Comparison of ENCODE assay signal across 18 cellular contexts in genomic region chr11:10263929-10264328, GRCh38. TPM values are rescaled to one million over a fixed set of nuclear protein-coding genes. Genes with fewer than 3 reads are reported as not detected.
DNase-seq lines count a peak whose midpoint lies in the region; ATAC-seq, FAIRE-seq and TF ChIP-seq lines count a peak whose summit lies in the region.
"Had no signal": no experiment of that assay in that cellular context is flagged by ENCODE, and none has a peak within 500 bp of the region (broad histone marks: within the 10 kb centered on the region; RNA-seq: fewer than 3 reads in every experiment).

No MANE protein-coding gene starts in this region.

- DNase-seq in A673 (ENCODE audit: low spot score) (peak; percentile 37), GM23248 (peak; percentile 81), astrocyte of the cerebellum (ENCODE audit: low read depth) (peak; percentile 18), keratinocyte (ENCODE audit: low read depth, low spot score) (peak; percentile 21), NCI-H748 treated with DMSO at 0.1 percent for 48 hours (lab: John Stamatoyannopoulos, UW) (no peak), erythroblast (lab: John Stamatoyannopoulos, UW) (no peak)
- DNase-seq in stimulated activated CD4-positive, alpha-beta T cell treated with anti-CD3 and anti-CD28 coated beads, Interleukin-4, amount 100 ng/mL, for 4 hours = no peak
- DNase-seq: activated CD4-positive, CD25-positive, alpha-beta regulatory T cell treated with anti-CD3 and anti-CD28 coated beads, Interleukin-2, amount 50 U/mL, for 72 hours; activated CD8-positive, alpha-beta memory T cell treated with anti-CD3 and anti-CD28 coated beads, Interleukin-2, amount 50 U/mL, for 48 hours; activated naive CD4-positive, alpha-beta T cell treated with anti-CD3 and anti-CD28 coated beads, Interleukin-2, amount 10 ng/mL, durations not matched to agents 7 days and 5 days; hypothalamus; naive thymus-derived CD4-positive, alpha-beta T cell; NCI-H1105 treated with DMSO at 0.1 percent for 48 hours; NK-92 treated with Interleukin-12 subunit alpha and Interleukin-12 subunit beta, amount 100 ng/mL, for 24 hours; SIG-M5; substantia nigra had no signal

- peak; percentile 29 for FAIRE-seq in keratinocyte (lab: Jason Lieb, UNC)
- FAIRE-seq: K562 had no signal

- H3K27me3 ChIP-seq in A673 (replicated peaks; ENCODE audit: insufficient read depth, low read depth, low read length, poor library complexity) (no peaks in the 10 kb centered on the region), GM23248 (replicated peaks; ENCODE audit: insufficient read depth) (no peaks in the 10 kb centered on the region), keratinocyte (ENCODE audit: control insufficient read depth, extremely low read depth, insufficient read depth, low read length) (no peaks in the 10 kb centered on the region)

- no peaks in the 10 kb centered on the region for H3K9me1 ChIP-seq in keratinocyte (ENCODE audit: control insufficient read depth, extremely low read depth, insufficient read depth, low read length)

- no peaks in the 10 kb centered on the region for H3K36me3 ChIP-seq in A673 (ENCODE audit: insufficient read depth, low read length, poor library complexity, severe bottlenecking)
- H3K36me3 ChIP-seq in GM23248 (ENCODE audit: low read depth) = no peaks in the 10 kb centered on the region
- H3K36me3 ChIP-seq in keratinocyte (ENCODE audit: control insufficient read depth in 2 of 2, extremely low read depth in 1 of 2, insufficient read depth in 2 of 2, low read length in 2 of 2) = no peaks in the 10 kb centered on the region

- CTCF ChIA-PET in A673 (lab: Charles Lee) = no interaction called here

- in situ Hi-C loops in GM23248 (cut with MboI) = no loop called here
- in situ Hi-C loops in astrocyte of the cerebellum (cut with HindIII; ENCODE audit: low sequenced_read_pairs) = no loop called here

- H3K9me2 ChIP-seq in GM23248 (ENCODE audit: insufficient read depth) = no peaks in the 10 kb centered on the region

- POLR2A ChIA-PET in A673 (lab: Charles Lee; ENCODE audit: low non-redundant PET) = no interaction called here

- intact Hi-C loops in A673 (cut with micrococcal nuclease; ENCODE audit: unreplicated experiment) = no loop called here

- H2AFZ ChIP-seq in GM23248 = no peak overlapping the region
- H2AFZ ChIP-seq in keratinocyte (ENCODE audit: control insufficient read depth, low read length) = no peak overlapping the region

- H3K79me2 ChIP-seq in GM23248 (ENCODE audit: insufficient read depth) (peaks cover 91% of the 10 kb centered on the region), keratinocyte (ENCODE audit: control insufficient read depth, insufficient read depth, low read length) (peaks cover 16% of the 10 kb centered on the region)

- H3K9me3 ChIP-seq in A673 (ENCODE audit: low read depth, low read length, poor library complexity, severe bottlenecking) (no peaks in the 10 kb centered on the region), GM23248 (ENCODE audit: low read depth) (no peaks in the 10 kb centered on the region), keratinocyte (ENCODE audit: control insufficient read depth, low read depth, low read length) (no peaks in the 10 kb centered on the region)

- dilution Hi-C loops in keratinocyte (cut with MboI; ENCODE audit: extremely low pct_ligation_motif_present, low sequenced_read_pairs) = no loop called here

- ATAC-seq in GM18505 (IDR thresholded peaks at IDR 0.05; ENCODE audit: unreplicated experiment) = no peak
- ATAC-seq: K562; naive thymus-derived CD4-positive, alpha-beta T cell had no signal

- H3K4me2 ChIP-seq in GM23248 (ENCODE audit: unreplicated experiment) (peak overlapping the region; percentile 39), keratinocyte (ENCODE audit: control insufficient read depth, extremely low read depth, insufficient read depth, low read depth, low read length) (no peak overlapping the region)

- no peak overlapping the region for H3K27ac ChIP-seq in A673 (ENCODE audit: low read depth, low read length, poor library complexity, severe bottlenecking)
- peak overlapping the region; percentile 37 for H3K27ac ChIP-seq in GM23248
- H3K27ac ChIP-seq in keratinocyte (ENCODE audit: control insufficient read depth, insufficient read depth, low read length) = no peak overlapping the region

- H3K4me3 ChIP-seq in A673 (ENCODE audit: low read depth, low read length, poor library complexity, severe bottlenecking) (no peak overlapping the region), GM23248 (0 out of 2 replicates have a peak overlapping the region, but pooled peaks have one; percentile 22), astrocyte of the cerebellum (ENCODE audit: low read depth, low read length) (no peak overlapping the region), keratinocyte (ENCODE audit: control insufficient read depth in 2 of 3, extremely low read depth in 1 of 3, insufficient read depth in 2 of 3, low read depth in 1 of 3, low read length in 3 of 3) (no peak overlapping the region)
- H3K4me3 ChIP-seq: K562 had no signal

- TF ChIP-seq POLR2A in erythroblast (IDR thresholded peaks at IDR 0.05; ENCODE audit: low read length) = no peak
- TF ChIP-seq POLR2A in GM18505 (IDR thresholded peaks at IDR 0.05; ENCODE audit: borderline replicate concordance, extremely low read depth, insufficient read depth, insufficient read length) = no peak

- peaks cover 5% of the 10 kb centered on the region for H3K4me1 ChIP-seq in A673 (ENCODE audit: insufficient read depth, low read length, poor library complexity, severe bottlenecking)
- H3K4me1 ChIP-seq in GM23248 (ENCODE audit: insufficient read depth) = peaks cover 43% of the 10 kb centered on the region
- H3K4me1 ChIP-seq in keratinocyte (ENCODE audit: control insufficient read depth, extremely low read depth, insufficient read depth, low read length) = peaks cover 20% of the 10 kb centered on the region

- H3K9ac ChIP-seq in GM23248 (no peak overlapping the region), keratinocyte (ENCODE audit: control insufficient read depth, extremely low read depth, insufficient read depth, low read length) (no peak overlapping the region)

- no TSS peak for BruUV-seq in A673 (replicated peaks; lab: Mats Ljungman, UMichigan)

- H4K20me1 ChIP-seq in GM23248 (ENCODE audit: insufficient read depth) (no peaks in the 10 kb centered on the region), keratinocyte (ENCODE audit: control insufficient read depth, extremely low read depth, insufficient read depth, low read length) (no peaks in the 10 kb centered on the region)

- H3F3A ChIP-seq in GM23248 (ENCODE audit: insufficient read depth) = peaks cover 10% of the 10 kb centered on the region

- no peak for TF ChIP-seq CTCF in A673 (conservative IDR thresholded peaks at IDR 0.05; ENCODE audit: low read depth, low read length)
- TF ChIP-seq CTCF in astrocyte of the cerebellum (IDR thresholded peaks at IDR 0.05; ENCODE audit: low read depth, low read length, missing control alignments) = no peak
- no peak for TF ChIP-seq CTCF in keratinocyte (optimal IDR thresholded peaks at IDR 0.05 in 1 of 3, IDR thresholded peaks at IDR 0.05 in 1 of 3, conservative IDR thresholded peaks at IDR 0.05 in 1 of 3; ENCODE audit: extremely low read depth in 1 of 3, insufficient read depth in 2 of 3, low read length in 3 of 3)

RNA-seq across cellular contexts. Expression of gene SBF2, which starts 30.1 kb away (rescaled TPM):
- 24.7 and 31.8 TPM in 2 replicates for total RNA-seq in A673 (2021)
- 32.7 and 42.7 TPM in 2 replicates for total RNA-seq in GM23248 (2014; rRNA removed; shearing (Covaris generic))
- polyA plus RNA-seq in GM23248 (2016; fragmentation: Nextera tagmentation; extraction: Ambion mirVana) (18.8 and 21.9 TPM in 2 replicates), keratinocyte (24.2 to 25.0 TPM (median 24.5 TPM) in 3 replicates)
- 14.0 TPM for polyA plus RNA-seq in keratinocyte (2011; ENCODE audit: low read depth)
- polyA plus RNA-seq in keratinocyte (2011; cell fraction: cytosol; rRNA removed) = 14.8 and 26.0 TPM in 2 replicates
- polyA plus RNA-seq in keratinocyte (2011; cell fraction: nucleus; rRNA removed) = 29.4 and 32.0 TPM in 2 replicates
- polyA plus RNA-seq in keratinocyte (2012; ENCODE audit: low replicate concordance) = 10.7 and 12.4 TPM in 2 replicates
- 34.8 to 59.7 TPM (median 51.4 TPM) in 3 replicates for polyA minus RNA-seq in keratinocyte
- polyA minus RNA-seq in keratinocyte (2011; cell fraction: cytosol; rRNA and poly(A)+ RNA removed) = 27.0 TPM
- 34.6 and 64.8 TPM in 2 replicates for polyA minus RNA-seq in keratinocyte (2011; cell fraction: nucleus; rRNA and poly(A)+ RNA removed)

RNA-seq across cellular contexts. Expression of gene ADM, which starts 40.9 kb away (rescaled TPM):
- total RNA-seq in A673 (2021) = 2.3 and 3.8 TPM in 2 replicates
- 537 and 551 TPM in 2 replicates for total RNA-seq in GM23248 (2014; rRNA removed; shearing (Covaris generic))
- 451 and 460 TPM in 2 replicates for polyA plus RNA-seq in GM23248 (2016; fragmentation: Nextera tagmentation; extraction: Ambion mirVana)
- 52.6 to 115 TPM (median 57.9 TPM) in 3 replicates for polyA plus RNA-seq in keratinocyte
- polyA plus RNA-seq in keratinocyte (2011; ENCODE audit: low read depth) = 60.1 TPM
- 14.1 and 22.5 TPM in 2 replicates for polyA plus RNA-seq in keratinocyte (2011; cell fraction: cytosol; rRNA removed)
- polyA plus RNA-seq in keratinocyte (2011; cell fraction: nucleus; rRNA removed) = 155 and 157 TPM in 2 replicates
- polyA plus RNA-seq in keratinocyte (2012; ENCODE audit: low replicate concordance) = 48.0 and 252 TPM in 2 replicates
- polyA minus RNA-seq in keratinocyte = 47.4 to 113 TPM (median 49.9 TPM) in 3 replicates
- polyA minus RNA-seq in keratinocyte (2011; cell fraction: cytosol; rRNA and poly(A)+ RNA removed) = 21.1 TPM
- 110 and 123 TPM in 2 replicates for polyA minus RNA-seq in keratinocyte (2011; cell fraction: nucleus; rRNA and poly(A)+ RNA removed)
- polyA plus RNA-seq: naive thymus-derived CD4-positive, alpha-beta T cell had no signal

Comparison
In these comparisons a context has a peak if more than half of its experiments do, and no peak if none do; other contexts are left out.
1. DNase-seq: peak in A673 (single experiment), GM23248 (single experiment), astrocyte of the cerebellum (single experiment) and keratinocyte (single experiment); none in NCI-H748 treated with DMSO at 0.1 percent for 48 hours (single experiment), stimulated activated CD4-positive, alpha-beta T cell treated with anti-CD3 and anti-CD28 coated beads, Interleukin-4, amount 100 ng/mL, for 4 hours (0 of 2) and erythroblast (0 of 2).
2. RNA of gene ADM, which starts 40.9 kb away (total RNA-seq): 537 to 551 TPM in GM23248; 2.3 to 3.8 TPM in A673; every median in the first group is over 100 times any median in the second.